Comparison of ENCODE assay signal across 8 cellular contexts in the genomic region with DNA sequence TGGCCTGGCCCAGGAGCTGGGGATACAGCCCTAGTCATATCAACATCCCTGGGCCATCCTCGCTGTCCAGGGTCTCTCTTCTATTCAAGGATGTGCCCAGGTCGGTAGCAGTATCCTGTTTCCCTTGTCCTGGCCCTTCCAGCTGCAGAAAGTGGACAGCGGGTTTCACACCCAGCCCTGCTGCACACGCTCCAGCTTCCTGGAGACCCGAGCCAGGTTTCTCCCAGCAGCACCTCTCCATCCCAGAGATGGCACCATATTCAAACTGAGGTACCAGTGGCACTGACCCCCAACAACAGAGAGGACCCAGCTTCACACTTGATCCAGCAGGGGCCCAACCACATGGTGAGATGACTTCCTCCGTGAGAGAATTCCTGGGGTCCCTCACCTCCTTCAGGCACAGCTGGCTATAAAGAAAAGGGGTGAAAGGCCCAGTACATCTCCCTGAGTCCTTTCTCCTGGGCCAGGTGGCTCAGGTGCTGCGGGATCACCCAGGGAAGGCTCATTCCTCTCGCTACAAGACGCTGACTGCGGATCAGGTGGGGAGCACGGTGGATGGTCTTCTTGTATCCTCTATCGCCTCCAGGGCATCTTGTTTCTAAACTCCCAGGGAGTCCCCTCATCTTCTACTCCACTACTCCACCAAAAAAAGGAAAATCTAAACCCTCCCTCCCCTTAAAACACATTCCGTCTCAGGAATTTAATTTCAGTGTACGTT. TPM values are rescaled to one million over a fixed set of nuclear protein-coding genes. Genes with fewer than 3 reads are reported as not detected.
A peak's percentile ranks its signal among the peaks of the same experiment; 100 is the strongest.
DNase-seq lines count a peak whose midpoint lies in the region; ATAC-seq, FAIRE-seq and TF ChIP-seq lines count a peak whose summit lies in the region.

No MANE protein-coding gene starts in this region.

- no peaks in the 10 kb centered on the region for H4K20me1 ChIP-seq in KMS-11 (ENCODE audit: insufficient read depth)

- TF ChIP-seq CTCF in A549 (IDR thresholded peaks at IDR 0.05) (no peak), KMS-11 (conservative IDR thresholded peaks at IDR 0.05; ENCODE audit: low read depth, low read length) (no peak), natural killer cell (IDR thresholded peaks at IDR 0.05) (no peak)

- ATAC-seq in A549 = no peak
- no peak for ATAC-seq in natural killer cell
- ATAC-seq in GM19351 (IDR thresholded peaks at IDR 0.05; ENCODE audit: unreplicated experiment) = no peak

- peaks cover 23 to 37% of the 10 kb centered on the region in 2 donors for H3K27me3 Mint-ChIP-seq in natural killer cell (ENCODE audit: low read depth in 2 of 2)

- H3K36me3 ChIP-seq in KMS-11 (ENCODE audit: insufficient read depth) (no peaks in the 10 kb centered on the region), ectodermal cell (ENCODE audit: control insufficient read depth, insufficient read depth, low read length) (no peaks in the 10 kb centered on the region)

- no peaks in the 10 kb centered on the region for H3K36me3 Mint-ChIP-seq in natural killer cell

- H3K9ac ChIP-seq in KMS-11 = no peak overlapping the region

- 53% methylated on average over 14 of the region's 14 CpGs for WGBS in A549 (ENCODE audit: missing lambda C conversion rate)
- 51 to 52% methylated on average over 13 to 14 of the region's 14 CpGs for WGBS in ectodermal cell, 2 experiments

- CTCF ChIA-PET in A549 (lab: Yijun Ruan, JAX) = interaction anchor here (0.6 to 26.8 kb wide), 15 partner anchors 15 to 121 kb away, joined by 3 to 386 read pairs (median 43); partner anchors contain the start of gene VEZF1

- H3K9me3 ChIP-seq in A549 (no peaks in the 10 kb centered on the region), ectodermal cell (ENCODE audit: control insufficient read depth, low read length) (no peaks in the 10 kb centered on the region)

- H3K9me3 Mint-ChIP-seq in natural killer cell = no peaks in the 10 kb centered on the region

- TF ChIP-seq POLR2A in A549 (IDR thresholded peaks at IDR 0.05; ENCODE audit: low read length) = peak; percentile 27; the same call in 1 of the 2 replicates

- H3K4me1 Mint-ChIP-seq in natural killer cell = peaks cover 29 to 60% of the 10 kb centered on the region in 2 donors

- no peak overlapping the region for H2AFZ ChIP-seq in KMS-11 (ENCODE audit: low read depth)

- FAIRE-seq in A549 (lab: Jason Lieb, UNC) = peak; percentile 67

- no peak; a peak in 1 of 5 replicates for TF ChIP-seq RAD21 in A549 (conservative IDR thresholded peaks at IDR 0.05 in 1 of 2, IDR thresholded peaks at IDR 0.05 in 1 of 2)

- DNase-seq in A549 (ENCODE audit: low read depth in 1 of 2, low spot score in 1 of 2) (no peak), natural killer cell (no peak), NCI-H748 (lab: John Stamatoyannopoulos, UW; ENCODE audit: unreplicated experiment) (no peak), amygdala (lab: John Stamatoyannopoulos, UW) (no peak)
- no peak for DNase-seq in NK-92 treated with Interleukin-12 subunit alpha and Interleukin-12 subunit beta, amount 100 ng/mL, for 24 hours (lab: John Stamatoyannopoulos, UW)

- TF ChIP-seq EP300 in A549 (IDR thresholded peaks at IDR 0.05) = no peak

- intact Hi-C loops in natural killer cell (cut with micrococcal nuclease) = no loop called here

- H3K4me3 Mint-ChIP-seq in natural killer cell = peak overlapping the region; percentile 69

- peak overlapping the region; percentile 92 for H3K4me3 ChIP-seq in A549
- no peak overlapping the region for H3K4me3 ChIP-seq in KMS-11 (IDR thresholded peaks at IDR 0.05; ENCODE audit: insufficient read depth, low read depth, low read length)
- H3K4me3 ChIP-seq in ectodermal cell (ENCODE audit: insufficient read depth, low read depth, low read length) = peak overlapping the region; percentile 64

- H3K4me2 ChIP-seq in A549 (peak overlapping the region; percentile 96), KMS-11 (peak overlapping the region; percentile 46; the same call in 1 of the 2 replicates)

- POLR2A ChIA-PET in A549 (lab: Yijun Ruan, JAX) = interaction anchor here (0.7 to 3.4 kb wide), 13 partner anchors 14 to 93 kb away, joined by 3 to 36 read pairs (median 7); partner anchors contain the start of gene VEZF1

- H3K27ac ChIP-seq in A549 (peak overlapping the region; percentile 93 to 100), KMS-11 (no peak overlapping the region), ectodermal cell (ENCODE audit: insufficient read depth, low read depth, low read length, poor library complexity, severe bottlenecking) (no peak overlapping the region)

- H3K4me1 ChIP-seq in A549 (peaks cover 74% of the 10 kb centered on the region), KMS-11 (ENCODE audit: low read depth, poor library complexity, severe bottlenecking) (peaks cover 47% of the 10 kb centered on the region), ectodermal cell (ENCODE audit: control insufficient read depth, insufficient read depth, low read length) (peaks cover 21% of the 10 kb centered on the region)

- H3K27ac Mint-ChIP-seq in natural killer cell = no peak overlapping the region

- H3K27me3 ChIP-seq in KMS-11 (ENCODE audit: insufficient read depth, low read depth) (peaks cover 54% of the 10 kb centered on the region), ectodermal cell (ENCODE audit: control insufficient read depth, insufficient read depth, low read length, poor library complexity, severe bottlenecking) (peaks cover 32% of the 10 kb centered on the region)

- no peaks in the 10 kb centered on the region for H3K79me2 ChIP-seq in KMS-11 (ENCODE audit: insufficient read depth, low read depth)

TF ChIP-seq in A549, 52 proteins besides CTCF, POLR2A, EP300 and RAD21:
- TF ChIP-seq ZC3H11A (IDR thresholded peaks at IDR 0.05) = peak; percentile 12; the same call in 1 of the 2 replicates
- TF ChIP-seq HMGXB4 (CRISPR knock-in tag; IDR thresholded peaks at IDR 0.05; ENCODE audit: borderline replicate concordance) = no peak
- 0 out of 2 replicates have a peak, but pooled peaks have one; percentile 24 for TF ChIP-seq HOXB13 (CRISPR knock-in tag; IDR thresholded peaks at IDR 0.05; ENCODE audit: low read depth)

RNA-seq across cellular contexts. Expression of gene CUEDC1, which starts 1.4 kb away (rescaled TPM):
- polyA plus RNA-seq in A549 (2011; rRNA removed) (44.3 and 54.8 TPM in 2 replicates), A549 (2017; fragmentation: RNase III; extraction: RNeasy Plus Mini Kit Qiagen cat#74134 plus additional on column Dnase treatment) (70.7 to 103 TPM (median 90.6 TPM) in 3 replicates)
- polyA plus RNA-seq in A549 (2012; cell fraction: cytosol; rRNA removed) = 47.9 and 48.0 TPM in 2 replicates
- 222 and 260 TPM in 2 replicates for polyA plus RNA-seq in A549 (2012; cell fraction: nucleus; rRNA removed)
- 20.1 and 41.6 TPM in 2 replicates for polyA minus RNA-seq in A549 (2011; rRNA and poly(A)+ RNA removed)
- polyA plus RNA-seq in ectodermal cell (2013, experiment 1 of 4) = 32.6 TPM
- polyA plus RNA-seq in ectodermal cell (2013, experiment 2 of 4) = 26.0 TPM
- 19.9 TPM for polyA plus RNA-seq in ectodermal cell (2013, experiment 3 of 4)
- 21.5 TPM for polyA plus RNA-seq in ectodermal cell (2013, experiment 4 of 4)
- total RNA-seq in natural killer cell = 1 to 10 TPM; 1.5 to 3.7 (median 2.6) TPM

RNA-seq across cellular contexts. Expression of gene VEZF1, which starts 34.2 kb away (rescaled TPM):
- polyA plus RNA-seq in A549 (2011; rRNA removed) (57.7 and 63.8 TPM in 2 replicates), A549 (2017; fragmentation: RNase III; extraction: RNeasy Plus Mini Kit Qiagen cat#74134 plus additional on column Dnase treatment) (48.1 to 55.5 TPM (median 50.3 TPM) in 3 replicates)
- 19.9 and 25.2 TPM in 2 replicates for polyA plus RNA-seq in A549 (2012; cell fraction: cytosol; rRNA removed)
- polyA plus RNA-seq in A549 (2012; cell fraction: nucleus; rRNA removed) = 12.5 and 13.7 TPM in 2 replicates
- 83.1 and 90.7 TPM in 2 replicates for polyA minus RNA-seq in A549 (2011; rRNA and poly(A)+ RNA removed)
- polyA plus RNA-seq in ectodermal cell (2013, experiment 1 of 4) = 87.5 TPM
- polyA plus RNA-seq in ectodermal cell (2013, experiment 2 of 4) = 94.7 TPM
- 92.3 TPM for polyA plus RNA-seq in ectodermal cell (2013, experiment 3 of 4)
- polyA plus RNA-seq in ectodermal cell (2013, experiment 4 of 4) = 95.9 TPM
- total RNA-seq in natural killer cell = 10 to 100 TPM; 49.8 to 64.6 (median 63.4) TPM

RNA-seq across cellular contexts. Expression of gene SRSF1, which starts 53.2 kb away (rescaled TPM):
- polyA plus RNA-seq in A549 (2011; rRNA removed) (332 and 490 TPM in 2 replicates), A549 (2017; fragmentation: RNase III; extraction: RNeasy Plus Mini Kit Qiagen cat#74134 plus additional on column Dnase treatment) (364 to 399 TPM (median 368 TPM) in 3 replicates)
- polyA plus RNA-seq in A549 (2012; cell fraction: cytosol; rRNA removed) = 272 and 316 TPM in 2 replicates
- 597 and 706 TPM in 2 replicates for polyA plus RNA-seq in A549 (2012; cell fraction: nucleus; rRNA removed)
- 330 and 342 TPM in 2 replicates for polyA minus RNA-seq in A549 (2011; rRNA and poly(A)+ RNA removed)
- 445 TPM for polyA plus RNA-seq in ectodermal cell (2013, experiment 1 of 4)
- polyA plus RNA-seq in ectodermal cell (2013, experiment 2 of 4) = 423 TPM
- 235 TPM for polyA plus RNA-seq in ectodermal cell (2013, experiment 3 of 4)
- 254 TPM for polyA plus RNA-seq in ectodermal cell (2013, experiment 4 of 4)
- total RNA-seq in natural killer cell = 100 to 1,000 TPM; 125 to 157 (median 137) TPM

Comparison
In these comparisons a context has a peak if more than half of its experiments do, and no peak if none do; other contexts are left out.
1. H3K27ac ChIP-seq: peak in A549 (2 of 2); none in KMS-11 (single experiment) and ectodermal cell (single experiment).